Comparison of ENCODE assay signal across 29 cellular contexts in the genomic region with DNA sequence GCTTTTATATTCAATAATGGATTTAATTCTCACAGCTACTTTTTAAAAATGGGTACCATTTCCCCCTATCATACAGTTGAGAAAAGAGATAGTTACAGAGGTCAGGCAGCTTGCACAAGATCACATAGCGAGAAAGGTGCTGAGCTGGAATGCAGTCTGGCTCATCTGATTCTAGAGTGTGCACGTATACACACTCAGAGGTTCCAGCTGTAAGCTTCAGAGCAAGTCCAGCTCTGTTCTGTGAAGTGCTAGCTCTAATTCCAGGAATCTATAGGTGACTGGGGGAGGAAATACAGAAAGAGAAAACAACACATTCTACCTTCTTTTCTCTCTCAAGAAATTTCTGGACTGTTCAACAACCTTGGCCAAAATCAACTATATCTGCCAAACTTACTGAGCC.
DNase-seq lines count a peak whose midpoint lies in the region; ATAC-seq and TF ChIP-seq lines count a peak whose summit lies in the region.
"Had no signal": no experiment of that assay in that cellular context is flagged by ENCODE, and none has a peak within 500 bp of the region (broad histone marks: within the 10 kb centered on the region; RNA-seq: fewer than 3 reads in every experiment).

No MANE protein-coding gene starts in this region.

- H3K27me3 ChIP-seq in Karpas-422 (ENCODE audit: low read length): no peaks in the 10 kb centered on the region
- H3K27me3 ChIP-seq: cardiac muscle cell, esophagus muscularis mucosa, hepatocyte, upper lobe of right lung had no signal

- peak; percentile 34 for DNase-seq in activated CD4-positive, alpha-beta T cell treated with anti-CD3 and anti-CD28 coated beads for 36 hours
- no peak for DNase-seq in activated CD4-positive, alpha-beta T cell treated with anti-CD3 and anti-CD28 coated beads for 4 hours
- no peak for DNase-seq in Karpas-422
- peak; percentile 15 for DNase-seq in epithelial cell of esophagus (ENCODE audit: low read depth)
- DNase-seq in stimulated activated effector memory CD8-positive, alpha-beta T cell treated with anti-CD3 and anti-CD28 coated beads, Interleukin-12 subunit alpha, Interleukin-12 subunit beta, amount 100 ng/mL, for 72 hours (ENCODE audit: low spot score in 2 of 2): no peak
- DNase-seq in T-helper 9 cell: no peak
- DNase-seq: activated CD4-positive, CD25-positive, alpha-beta regulatory T cell; activated effector memory CD4-positive, alpha-beta T cell treated with anti-CD3 and anti-CD28 coated beads, Interleukin-2, amount 50 U/mL, for 16 hours; AML-193; anterior cingulate cortex; DMS53; foreskin melanocyte; GF-D8; left ventricle myocardium inferior; MV-4-11; NCI-H524; NK-92 treated with Interleukin-12 subunit alpha and Interleukin-12 subunit beta, amount 100 ng/mL, for 24 hours; PC-9; Right ventricle myocardium superior; T1000; upper lobe of right lung had no signal

- peak overlapping the region; percentile 9 for H3K4me2 ChIP-seq in Karpas-422 (ENCODE audit: low read depth, low read length, poor library complexity, severe bottlenecking)
- H3K4me2 ChIP-seq: hepatocyte, KMS-11, PC-9 had no signal

- no peak overlapping the region for H3K4me3 ChIP-seq in Karpas-422 (ENCODE audit: low read length)
- H3K4me3 ChIP-seq in epithelial cell of esophagus (ENCODE audit: low read length): no peak overlapping the region
- H3K4me3 ChIP-seq: cardiac muscle cell, coronary artery, esophagus muscularis mucosa, hepatocyte, left ventricle myocardium inferior, PC-9, upper lobe of right lung had no signal

- no peak overlapping the region for H2AFZ ChIP-seq in Karpas-422 (ENCODE audit: low read length)
- H2AFZ ChIP-seq: hepatocyte, PC-9 had no signal

- H3K9me2 ChIP-seq in Karpas-422 (replicated peaks; ENCODE audit: insufficient read depth, low read length): no peaks in the 10 kb centered on the region

- peaks cover 22% of the 10 kb centered on the region for H3K36me3 Mint-ChIP-seq in activated CD4-positive, alpha-beta T cell treated with anti-CD3 and anti-CD28 coated beads for 36 hours (ENCODE audit: low read depth)
- no peaks in the 10 kb centered on the region for H3K36me3 Mint-ChIP-seq in stimulated activated effector memory CD8-positive, alpha-beta T cell treated with anti-CD3 and anti-CD28 coated beads, Interleukin-12 subunit alpha, Interleukin-12 subunit beta, amount 100 ng/mL, for 72 hours
- H3K36me3 Mint-ChIP-seq: natural killer cell treated with Interleukin-12 subunit alpha and Interleukin-12 subunit beta and Interleukin-15 and Interleukin-18, amount 100 ng/mL, for 72 hours had no signal

- no peaks in the 10 kb centered on the region for H3K27me3 Mint-ChIP-seq in activated CD4-positive, alpha-beta T cell treated with anti-CD3 and anti-CD28 coated beads for 36 hours
- H3K27me3 Mint-ChIP-seq: natural killer cell treated with Interleukin-12 subunit alpha and Interleukin-12 subunit beta and Interleukin-15 and Interleukin-18, amount 100 ng/mL, for 72 hours had no signal

- TF ChIP-seq CTCF in epithelial cell of esophagus (IDR thresholded peaks at IDR 0.05; ENCODE audit: insufficient read depth, low read depth, low read length, missing control alignments): no peak

- peaks cover 2% of the 10 kb centered on the region for H3K9me3 Mint-ChIP-seq in activated CD4-positive, alpha-beta T cell treated with anti-CD3 and anti-CD28 coated beads for 36 hours (ENCODE audit: low read depth)
- no peaks in the 10 kb centered on the region for H3K9me3 Mint-ChIP-seq in stimulated activated effector memory CD8-positive, alpha-beta T cell treated with anti-CD3 and anti-CD28 coated beads, Interleukin-12 subunit alpha, Interleukin-12 subunit beta, amount 100 ng/mL, for 72 hours
- H3K9me3 Mint-ChIP-seq: natural killer cell treated with Interleukin-12 subunit alpha and Interleukin-12 subunit beta and Interleukin-15 and Interleukin-18, amount 100 ng/mL, for 72 hours had no signal

- H3K9me3 ChIP-seq in Karpas-422 (ENCODE audit: low read length): no peaks in the 10 kb centered on the region
- H3K9me3 ChIP-seq: esophagus muscularis mucosa, left ventricle myocardium inferior, upper lobe of right lung had no signal

- H3K36me3 ChIP-seq in Karpas-422 (ENCODE audit: insufficient read depth, low read length): peaks cover 15% of the 10 kb centered on the region
- H3K36me3 ChIP-seq: cardiac muscle cell, esophagus muscularis mucosa, left ventricle myocardium inferior, upper lobe of right lung had no signal

- peak overlapping the region; percentile 1; the same call in 1 of the 2 replicates for H3K9ac ChIP-seq in Karpas-422 (ENCODE audit: low read length)
- H3K9ac ChIP-seq: KMS-11 had no signal

- H3K27ac ChIP-seq in Karpas-422 (ENCODE audit: low read length): peak overlapping the region; percentile 97
- H3K27ac ChIP-seq: cardiac muscle cell, coronary artery, hepatocyte, KMS-11, left ventricle myocardium inferior, PC-9, upper lobe of right lung had no signal

- H3K4me1 ChIP-seq in Karpas-422 (ENCODE audit: low read length): peaks cover 96% of the 10 kb centered on the region
- H3K4me1 ChIP-seq: upper lobe of right lung had no signal

- H3K4me1 Mint-ChIP-seq in activated CD4-positive, alpha-beta T cell treated with anti-CD3 and anti-CD28 coated beads for 36 hours: peaks cover 73% of the 10 kb centered on the region
- peaks cover 25% of the 10 kb centered on the region for H3K4me1 Mint-ChIP-seq in stimulated activated effector memory CD8-positive, alpha-beta T cell treated with anti-CD3 and anti-CD28 coated beads, Interleukin-12 subunit alpha, Interleukin-12 subunit beta, amount 100 ng/mL, for 72 hours

- H4K20me1 ChIP-seq in Karpas-422 (ENCODE audit: insufficient read depth, low read depth, low read length): peaks cover 5% of the 10 kb centered on the region; the same call in 1 of the 2 replicates

- POLR2A ChIA-PET in activated CD4-positive, alpha-beta T cell treated with anti-CD3 and anti-CD28 coated beads for 36 hours (lab: Charles Lee): interaction anchor here (0.6 kb wide), 1 partner anchor 206 kb away, joined by 3 read pairs; no protein-coding TSS in a partner anchor

- intact Hi-C loops in activated CD4-positive, alpha-beta T cell treated with anti-CD3 and anti-CD28 coated beads for 36 hours (cut with DNase I, micrococcal nuclease): loop anchor here (2.0 to 5.0 kb wide), 2 partner anchors 34 to 38 kb away; no protein-coding TSS in a partner anchor

- CTCF ChIA-PET in activated CD4-positive, alpha-beta T cell treated with anti-CD3 and anti-CD28 coated beads for 36 hours (lab: Charles Lee): interaction anchor here (0.6 to 1.7 kb wide), 6 partner anchors 9 to 36 kb away, joined by 3 to 7 read pairs (median 3); no protein-coding TSS in a partner anchor

- H3K27ac Mint-ChIP-seq in activated CD4-positive, alpha-beta T cell treated with anti-CD3 and anti-CD28 coated beads for 36 hours: peak overlapping the region; percentile 90
- H3K27ac Mint-ChIP-seq in stimulated activated effector memory CD8-positive, alpha-beta T cell treated with anti-CD3 and anti-CD28 coated beads, Interleukin-12 subunit alpha, Interleukin-12 subunit beta, amount 100 ng/mL, for 72 hours: peak overlapping the region; percentile 14
- H3K27ac Mint-ChIP-seq: natural killer cell treated with Interleukin-12 subunit alpha and Interleukin-12 subunit beta and Interleukin-15 and Interleukin-18, amount 100 ng/mL, for 72 hours had no signal

- no peak overlapping the region for H3K4me3 Mint-ChIP-seq in activated CD4-positive, alpha-beta T cell treated with anti-CD3 and anti-CD28 coated beads for 36 hours
- no peak overlapping the region for H3K4me3 Mint-ChIP-seq in stimulated activated effector memory CD8-positive, alpha-beta T cell treated with anti-CD3 and anti-CD28 coated beads, Interleukin-12 subunit alpha, Interleukin-12 subunit beta, amount 100 ng/mL, for 72 hours
- H3K4me3 Mint-ChIP-seq: natural killer cell treated with Interleukin-12 subunit alpha and Interleukin-12 subunit beta and Interleukin-15 and Interleukin-18, amount 100 ng/mL, for 72 hours had no signal

- H3K79me2 ChIP-seq in Karpas-422 (ENCODE audit: low read length): peaks cover 86% of the 10 kb centered on the region

- peak; percentile 78 for ATAC-seq in activated CD4-positive, alpha-beta T cell treated with anti-CD3 and anti-CD28 coated beads for 36 hours
- ATAC-seq in stimulated activated effector memory CD8-positive, alpha-beta T cell treated with anti-CD3 and anti-CD28 coated beads, Interleukin-12 subunit alpha, Interleukin-12 subunit beta, amount 100 ng/mL, for 72 hours: peak; percentile 54
- no peak for ATAC-seq in HG03354 (IDR thresholded peaks at IDR 0.05; ENCODE audit: poor library complexity, severe bottlenecking, unreplicated experiment)
- no peak for ATAC-seq in GM21423 (IDR thresholded peaks at IDR 0.05; ENCODE audit: unreplicated experiment)
- ATAC-seq: natural killer cell treated with Interleukin-12 subunit alpha and Interleukin-12 subunit beta and Interleukin-15 and Interleukin-18, amount 100 ng/mL, for 72 hours; upper lobe of right lung had no signal

Comparison
In these comparisons a context has a peak if more than half of its experiments do, and no peak if none do; other contexts are left out.
1. DNase-seq: peak in activated CD4-positive, alpha-beta T cell treated with anti-CD3 and anti-CD28 coated beads for 36 hours (single experiment) and epithelial cell of esophagus (single experiment); none in activated CD4-positive, alpha-beta T cell treated with anti-CD3 and anti-CD28 coated beads for 4 hours (0 of 2), Karpas-422 (single experiment), stimulated activated effector memory CD8-positive, alpha-beta T cell treated with anti-CD3 and anti-CD28 coated beads, Interleukin-12 subunit alpha, Interleukin-12 subunit beta, amount 100 ng/mL, for 72 hours (0 of 2) and T-helper 9 cell (single experiment).
2. ATAC-seq: peak in activated CD4-positive, alpha-beta T cell treated with anti-CD3 and anti-CD28 coated beads for 36 hours (single experiment) and stimulated activated effector memory CD8-positive, alpha-beta T cell treated with anti-CD3 and anti-CD28 coated beads, Interleukin-12 subunit alpha, Interleukin-12 subunit beta, amount 100 ng/mL, for 72 hours (single experiment); none in HG03354 (single experiment) and GM21423 (single experiment).